Comparison of ENCODE assay signal across 9 cellular contexts in genomic region chr2:159612255-159612901, GRCh38. TPM values are rescaled to one million over a fixed set of nuclear protein-coding genes. Genes with fewer than 3 reads are reported as not detected.
A peak's percentile ranks its signal among the peaks of the same experiment; 100 is the strongest.
DNase-seq lines count a peak whose midpoint lies in the region; ATAC-seq and TF ChIP-seq lines count a peak whose summit lies in the region.
"Had no signal": no experiment of that assay in that cellular context is flagged by ENCODE, and none has a peak within 500 bp of the region (broad histone marks: within the 10 kb centered on the region; RNA-seq: fewer than 3 reads in every experiment).

No MANE protein-coding gene starts in this region.

- DNase-seq in right atrium auricular region (ENCODE audit: low spot score) (no peak), Right ventricle myocardium inferior (ENCODE audit: missing footprints) (no peak), iPS-NIHi7 (ENCODE audit: extremely low spot score) (no peak)
- no peak for DNase-seq in stimulated activated CD4-positive, alpha-beta T cell treated with anti-CD3 and anti-CD28 coated beads, Interleukin-1b, Interleukin-23, amount 100 ng/mL, for 48 hours
- DNase-seq: amniotic stem cell had no signal

- H3K27ac ChIP-seq in right atrium auricular region = peak overlapping the region; percentile 90 to 99
- no peak overlapping the region for H3K27ac ChIP-seq in iPS-20b (ENCODE audit: low read length)

- H3K27me3 ChIP-seq in right atrium auricular region (no peaks in the 10 kb centered on the region), iPS-20b (ENCODE audit: insufficient read depth, low read length) (no peaks in the 10 kb centered on the region)

- H3K4me3 ChIP-seq in right atrium auricular region (peak overlapping the region in 1 of 2 donors; percentile 88), iPS-20b (ENCODE audit: low read length) (peak overlapping the region; percentile 89)

- no peak for ATAC-seq in Right ventricle myocardium inferior
- no peak for ATAC-seq in SK-N-SH treated with all-trans-retinoic acid at 6 μM for 48 hours
- ATAC-seq in GM21619 (IDR thresholded peaks at IDR 0.05; ENCODE audit: unreplicated experiment) = no peak
- ATAC-seq in GM18907 (IDR thresholded peaks at IDR 0.05; ENCODE audit: unreplicated experiment) = no peak

- H3K4me1 ChIP-seq in right atrium auricular region (peaks cover 0 to 31% of the 10 kb centered on the region in 2 donors), iPS-20b (ENCODE audit: insufficient read depth, low read length) (peaks cover 42% of the 10 kb centered on the region; the same call in 1 of the 2 replicates)

- H3K9ac ChIP-seq in iPS-20b (ENCODE audit: low read depth, low read length) = no peak overlapping the region; the same call in 1 of the 2 replicates

- H3K9me3 ChIP-seq in right atrium auricular region (no peaks in the 10 kb centered on the region), iPS-20b (ENCODE audit: insufficient read depth, low read depth, low read length) (no peaks in the 10 kb centered on the region)

- intact Hi-C loops in Right ventricle myocardium inferior (cut with DNase I) = loop anchor here (5.0 to 10.0 kb wide), 2 partner anchors 185 to 328 kb away; partner anchors contain the start of genes CD302 and WDSUB1

- H3K36me3 ChIP-seq in right atrium auricular region = no peaks in the 10 kb centered on the region
- no peaks in the 10 kb centered on the region for H3K36me3 ChIP-seq in iPS-20b (ENCODE audit: insufficient read depth, low read depth, low read length)

- no peak for TF ChIP-seq CTCF in right atrium auricular region (IDR thresholded peaks at IDR 0.05)

TF ChIP-seq in SK-N-SH treated with all-trans-retinoic acid at 6 μM for 48 hours, 23 proteins besides CTCF, POLR2A, EP300 and RAD21:
- TF ChIP-seq POU6F1 (CRISPR knock-in tag; IDR thresholded peaks at IDR 0.05; ENCODE audit: borderline replicate concordance, low read depth) (no peak), ISL1 (CRISPR knock-in tag; IDR thresholded peaks at IDR 0.05) (peak; percentile 57)

RNA-seq across cellular contexts. Expression of gene BAZ2B, which starts 4.0 kb away (rescaled TPM):
- total RNA-seq in right atrium auricular region (10 to 100 TPM; 40.2 to 47.1 TPM), Right ventricle myocardium inferior (35.3 TPM)
